1 cellular context compared by ENCODE assay signal in genomic region chr18:55775972-55776371, GRCh38.
TF ChIP-seq lines count a peak whose summit lies in the region.

No MANE protein-coding gene starts in this region.

TF ChIP-seq in SK-N-SH, 30 proteins besides CTCF, POLR2A, EP300 and RAD21 (continued from another document):
- no peak for TF ChIP-seq REST (IDR thresholded peaks at IDR 0.05; ENCODE audit: low read depth, low read length)
- no peak for TF ChIP-seq NRF1 (IDR thresholded peaks at IDR 0.05; ENCODE audit: low read depth, low read length)
- TF ChIP-seq MXI1 (IDR thresholded peaks at IDR 0.05; ENCODE audit: low read depth, low read length): no peak
- TF ChIP-seq FOXM1 (IDR thresholded peaks at IDR 0.05; ENCODE audit: low read depth): no peak
- TF ChIP-seq MAX (IDR thresholded peaks at IDR 0.05; ENCODE audit: low read depth): no peak
